ENCODE assay signal across 17 cellular contexts in the genomic region with DNA sequence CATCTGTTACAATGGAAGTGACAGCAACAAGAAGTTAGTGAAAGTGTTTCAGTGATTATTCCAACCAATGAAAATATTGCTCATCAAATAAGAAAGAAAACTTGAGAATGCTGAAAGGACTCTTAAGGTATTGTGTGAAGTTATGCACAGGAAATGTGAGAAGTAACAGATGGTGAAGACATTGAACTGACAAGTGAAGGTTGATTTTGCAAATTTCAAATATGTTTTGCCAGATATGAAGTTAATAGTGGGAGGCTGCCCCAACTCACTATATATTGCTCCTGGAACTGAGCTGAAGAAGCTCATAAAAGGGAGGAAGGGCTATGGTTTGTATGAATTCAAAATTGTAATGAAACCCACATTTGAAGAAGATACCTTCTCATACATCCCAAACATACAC.
"Had no signal": no experiment of that assay in that cellular context is flagged by ENCODE, and none has a peak within 500 bp of the region (broad histone marks: within the 10 kb centered on the region; RNA-seq: fewer than 3 reads in every experiment).

No MANE protein-coding gene starts in this region.

- H3K4me3 Mint-ChIP-seq: activated naive CD4-positive, alpha-beta T cell treated with anti-CD3 and anti-CD28 coated beads, Interleukin-2, amount 10 ng/mL, durations not matched to agents 7 days and 5 days; activated naive CD8-positive, alpha-beta T cell treated with anti-CD3 and anti-CD28 coated beads, Interleukin-2, amount 50 U/mL, for 24 hours; activated T-cell treated with anti-CD3 and anti-CD28 coated beads, Interleukin-2, amount 50 U/mL, for 4 hours; central memory CD8-positive, alpha-beta T cell; naive B cell; stimulated activated memory B cell treated with anti-CD40 and anti-IgM and Interleukin-4, amounts not matched to agents 10 μg/mL and 1 μg/mL and 100 μg/mL, for 72 hours had no signal

- DNase-seq: activated CD4-positive, alpha-beta T cell treated with anti-CD3 and anti-CD28 coated beads, Interleukin-2, amount 50 U/mL, for 1 hour; activated CD8-positive, alpha-beta memory T cell treated with anti-CD3 and anti-CD28 coated beads, Interleukin-2, amount 50 U/mL, for 4 hours; activated naive CD4-positive, alpha-beta T cell treated with anti-CD3 and anti-CD28 coated beads, Interleukin-2, amount 10 ng/mL, durations not matched to agents 7 days and 5 days; activated naive CD8-positive, alpha-beta T cell treated with anti-CD3 and anti-CD28 coated beads, Interleukin-2, amount 50 U/mL, for 24 hours; activated T-cell treated with anti-CD3 and anti-CD28 coated beads, Interleukin-2, amount 50 U/mL, for 4 hours; anterior cingulate cortex; left lung; naive B cell; sigmoid colon; stimulated activated CD4-positive, alpha-beta T cell treated with anti-CD3 and anti-CD28 coated beads, Interleukin-4, amount 100 ng/mL, for 4 hours; uterus had no signal

- H3K27ac Mint-ChIP-seq: activated naive CD4-positive, alpha-beta T cell treated with anti-CD3 and anti-CD28 coated beads, Interleukin-2, amount 10 ng/mL, durations not matched to agents 7 days and 5 days; activated naive CD8-positive, alpha-beta T cell treated with anti-CD3 and anti-CD28 coated beads, Interleukin-2, amount 50 U/mL, for 24 hours; stimulated activated memory B cell treated with anti-CD40 and anti-IgM and Interleukin-4, amounts not matched to agents 10 μg/mL and 1 μg/mL and 100 μg/mL, for 72 hours had no signal

- H3K4me1 ChIP-seq: parathyroid adenoma had no signal

- H3K4me1 Mint-ChIP-seq: activated naive CD4-positive, alpha-beta T cell treated with anti-CD3 and anti-CD28 coated beads, Interleukin-2, amount 10 ng/mL, durations not matched to agents 7 days and 5 days had no signal

- H3K36me3 ChIP-seq: left lung, neutrophil, sigmoid colon, uterus had no signal

- H3K4me3 ChIP-seq: coronary artery, left lung, mucosa of descending colon, sigmoid colon, uterus had no signal

- H3K36me3 Mint-ChIP-seq: activated naive CD4-positive, alpha-beta T cell treated with anti-CD3 and anti-CD28 coated beads, Interleukin-2, amount 10 ng/mL, durations not matched to agents 7 days and 5 days; naive B cell had no signal

- H3K9ac ChIP-seq: parathyroid adenoma had no signal

- H3K27ac ChIP-seq: coronary artery, left lung, neutrophil, parathyroid adenoma, sigmoid colon, uterus had no signal

- H3K27me3 ChIP-seq: left lung, neutrophil, sigmoid colon, uterus had no signal

- H3K27me3 Mint-ChIP-seq: activated naive CD4-positive, alpha-beta T cell treated with anti-CD3 and anti-CD28 coated beads, Interleukin-2, amount 10 ng/mL, durations not matched to agents 7 days and 5 days; activated naive CD8-positive, alpha-beta T cell treated with anti-CD3 and anti-CD28 coated beads, Interleukin-2, amount 50 U/mL, for 24 hours; central memory CD8-positive, alpha-beta T cell; naive B cell; stimulated activated memory B cell treated with anti-CD40 and anti-IgM and Interleukin-4, amounts not matched to agents 10 μg/mL and 1 μg/mL and 100 μg/mL, for 72 hours had no signal

- H2AFZ ChIP-seq: parathyroid adenoma had no signal

- H3K9me3 ChIP-seq: left lung, mucosa of descending colon, neutrophil, sigmoid colon, uterus had no signal

- H3K9me3 Mint-ChIP-seq: activated naive CD4-positive, alpha-beta T cell treated with anti-CD3 and anti-CD28 coated beads, Interleukin-2, amount 10 ng/mL, durations not matched to agents 7 days and 5 days; activated naive CD8-positive, alpha-beta T cell treated with anti-CD3 and anti-CD28 coated beads, Interleukin-2, amount 50 U/mL, for 24 hours; activated T-cell treated with anti-CD3 and anti-CD28 coated beads, Interleukin-2, amount 50 U/mL, for 4 hours; central memory CD8-positive, alpha-beta T cell; naive B cell had no signal
